Comparison of ENCODE assay signal across 8 cellular contexts in the genomic region with DNA sequence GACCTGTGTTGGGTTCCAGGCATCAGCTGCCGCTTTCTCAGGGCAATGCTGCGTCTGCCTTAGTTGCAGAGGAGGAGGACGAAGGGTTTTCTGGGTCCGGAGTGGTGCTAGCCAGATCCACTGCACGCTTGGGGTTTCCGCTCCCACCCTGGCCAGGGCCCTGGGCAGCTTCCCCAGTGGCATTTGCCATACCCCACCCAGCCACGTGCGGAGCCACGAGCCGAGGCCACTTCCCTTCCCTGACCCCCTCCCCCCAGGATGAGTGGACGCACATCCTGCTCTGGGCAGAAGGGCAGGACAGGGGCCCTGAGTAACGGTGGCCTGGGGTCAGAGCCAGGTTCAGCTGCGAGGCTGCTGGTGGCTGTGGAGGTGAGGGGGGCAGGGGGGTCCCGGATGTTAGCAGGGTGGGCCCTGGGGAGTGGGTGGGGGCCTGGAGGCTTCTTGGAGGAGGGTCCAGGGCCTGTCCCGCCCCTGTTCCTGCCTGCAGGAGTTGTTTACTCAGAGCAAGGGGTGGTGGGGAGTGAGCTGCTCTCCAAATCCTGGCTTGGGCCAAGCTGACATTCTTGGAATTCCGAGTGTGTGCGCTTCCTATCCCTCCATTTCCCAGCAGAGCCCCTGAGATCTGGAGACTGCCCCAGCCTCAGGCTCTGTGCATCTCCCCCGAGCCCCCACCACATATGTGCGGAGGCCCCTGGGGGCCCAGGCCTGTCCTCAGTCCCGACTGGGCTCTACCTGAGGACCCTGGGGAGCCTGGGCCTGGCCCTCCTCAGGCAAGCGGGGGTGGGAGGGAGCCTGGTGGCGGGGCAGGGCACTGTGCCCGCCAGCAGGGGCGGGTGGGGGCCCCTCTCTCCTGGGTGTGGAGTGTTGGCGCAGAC. TPM values are rescaled to one million over a fixed set of nuclear protein-coding genes. Genes with fewer than 3 reads are reported as not detected.
DNase-seq lines count a peak whose midpoint lies in the region; ATAC-seq and TF ChIP-seq lines count a peak whose summit lies in the region.

No MANE protein-coding gene starts in this region.

- DNase-seq in DND-41: no peak
- DNase-seq in M059J (ENCODE audit: low read depth): peak; percentile 96
- peak; percentile 76 for DNase-seq in brain microvascular endothelial cell
- no peak for DNase-seq in DMS79 (lab: John Stamatoyannopoulos, UW)
- no peak for DNase-seq in NCI-H146 (lab: John Stamatoyannopoulos, UW)
- DNase-seq in NCI-H1417 treated with DMSO at 0.1 percent for 48 hours (lab: John Stamatoyannopoulos, UW): no peak

- ATAC-seq in DND-41 (ENCODE audit: insufficient read depth, low read depth): peak; percentile 6; the same call in 2 of the 3 replicates

- no peak overlapping the region for H3K27ac ChIP-seq in DND-41 (ENCODE audit: low read length)
- peak overlapping the region; percentile 40 for H3K27ac ChIP-seq in brain microvascular endothelial cell
- H3K27ac ChIP-seq in iPS-20b (ENCODE audit: low read length): peak overlapping the region; percentile 85
- H3K27ac ChIP-seq in skeletal muscle tissue (ENCODE audit: low read depth, low read length): peak overlapping the region; percentile 91

- H3K36me3 ChIP-seq in DND-41 (ENCODE audit: insufficient read depth, low read length): peaks cover 21% of the 10 kb centered on the region
- peaks cover 22% of the 10 kb centered on the region for H3K36me3 ChIP-seq in brain microvascular endothelial cell (replicated peaks)
- H3K36me3 ChIP-seq in iPS-20b (ENCODE audit: insufficient read depth, low read depth, low read length): peaks cover 19% of the 10 kb centered on the region
- peaks cover 14 to 19% (median 18%) of the 10 kb centered on the region in 3 donors for H3K36me3 ChIP-seq in skeletal muscle tissue (ENCODE audit: control insufficient read depth in 3 of 3, insufficient read depth in 3 of 3, low read length in 3 of 3)

- H4K20me1 ChIP-seq in DND-41 (ENCODE audit: insufficient read depth, low read length): peaks cover 30% of the 10 kb centered on the region

- TF ChIP-seq CTCF in DND-41 (IDR thresholded peaks at IDR 0.05; ENCODE audit: borderline replicate concordance, extremely low read depth, low read length, poor library complexity, severe bottlenecking): no peak
- TF ChIP-seq CTCF in brain microvascular endothelial cell (IDR thresholded peaks at IDR 0.05; ENCODE audit: low read depth, low read length, missing control alignments): no peak

- H3K4me3 ChIP-seq in DND-41 (ENCODE audit: low read depth in 1 of 2, low read length in 2 of 2) (peak overlapping the region in 1 of 2 experiments; percentile 31; a peak in 1 of 4 replicates), brain microvascular endothelial cell (ENCODE audit: low read depth, low read length) (peak overlapping the region; percentile 91), iPS-20b (ENCODE audit: low read length) (peak overlapping the region; percentile 96), skeletal muscle tissue (ENCODE audit: low read length in 3 of 3) (peak overlapping the region; percentile 56 to 93 (median 88))

- H3K79me2 ChIP-seq in DND-41 (ENCODE audit: insufficient read depth, low read length): peaks cover 21% of the 10 kb centered on the region

- in situ Hi-C loops in brain microvascular endothelial cell (cut with HindIII; ENCODE audit: low pct_ligation_motif_present, low sequenced_read_pairs): no loop called here

- H3K9ac ChIP-seq in DND-41 (ENCODE audit: low read depth, low read length) (peak overlapping the region; percentile 91; the same call in 1 of the 2 replicates), iPS-20b (ENCODE audit: low read depth, low read length) (peak overlapping the region; percentile 77; the same call in 1 of the 2 replicates), skeletal muscle tissue (ENCODE audit: low read depth in 1 of 3, low read length in 3 of 3) (peak overlapping the region; percentile 69 to 91 (median 74))

- H3K4me1 ChIP-seq in DND-41 (ENCODE audit: insufficient read depth, low read length) (peaks cover 42% of the 10 kb centered on the region), iPS-20b (ENCODE audit: insufficient read depth, low read length) (peaks cover 20% of the 10 kb centered on the region; the same call in 1 of the 2 replicates), skeletal muscle tissue (ENCODE audit: control insufficient read depth in 3 of 3, insufficient read depth in 3 of 3, low read length in 3 of 3) (peaks cover 35 to 72% (median 52%) of the 10 kb centered on the region in 3 donors)

- H3K27me3 ChIP-seq in DND-41 (ENCODE audit: insufficient read depth, low read length, poor library complexity) (no peaks in the 10 kb centered on the region), brain microvascular endothelial cell (replicated peaks) (no peaks in the 10 kb centered on the region), iPS-20b (ENCODE audit: insufficient read depth, low read length) (peaks cover 9% of the 10 kb centered on the region), skeletal muscle tissue (ENCODE audit: control insufficient read depth in 3 of 3, insufficient read depth in 3 of 3, low read length in 3 of 3) (peaks cover 6 to 11% (median 9%) of the 10 kb centered on the region in 3 donors)

- no peaks in the 10 kb centered on the region for H3K9me3 ChIP-seq in DND-41 (ENCODE audit: insufficient read depth, low read length, severe bottlenecking)
- H3K9me3 ChIP-seq in iPS-20b (ENCODE audit: insufficient read depth, low read depth, low read length): no peaks in the 10 kb centered on the region
- H3K9me3 ChIP-seq in skeletal muscle tissue (ENCODE audit: control insufficient read depth in 3 of 3, low read length in 3 of 3): no peaks in the 10 kb centered on the region

- H2AFZ ChIP-seq in DND-41 (ENCODE audit: low read depth, low read length): no peak overlapping the region

- peak overlapping the region; percentile 91; the same call in 1 of the 2 replicates for H3K4me2 ChIP-seq in DND-41 (ENCODE audit: insufficient read depth, low read length)

RNA-seq across cellular contexts. Expression of a gene that starts 1.4 kb away (rescaled TPM):
- total RNA-seq in M059J (2014; rRNA removed; shearing (Covaris generic)): 207 and 240 TPM in 2 replicates
- total RNA-seq in skeletal muscle tissue: 42.3 TPM

RNA-seq across cellular contexts. Expression of a gene that starts 1.7 kb away (rescaled TPM):
- 147 and 201 TPM in 2 replicates for total RNA-seq in M059J (2014; rRNA removed; shearing (Covaris generic))
- 46.4 TPM for total RNA-seq in skeletal muscle tissue

RNA-seq across cellular contexts. Expression of a gene that starts 11.3 kb away (rescaled TPM):
- total RNA-seq in M059J (2014; rRNA removed; shearing (Covaris generic)): 588 and 642 TPM in 2 replicates
- total RNA-seq in skeletal muscle tissue: 94.5 TPM

RNA-seq across cellular contexts. Expression of a gene that starts 16.3 kb away (rescaled TPM):
- 2.1 and 9.6 TPM in 2 replicates for total RNA-seq in M059J (2014; rRNA removed; shearing (Covaris generic))
- total RNA-seq in skeletal muscle tissue: 5.7 TPM

RNA-seq across cellular contexts. Expression of a gene that starts 25.3 kb away (rescaled TPM):
- total RNA-seq in M059J (2014; rRNA removed; shearing (Covaris generic)): 27.8 and 50.0 TPM in 2 replicates
- total RNA-seq in skeletal muscle tissue: 13.6 TPM

Comparison
In these comparisons a context has a peak if more than half of its experiments do, and no peak if none do; other contexts are left out.
1. DNase-seq: peak in M059J (single experiment) and brain microvascular endothelial cell (single experiment); none in DND-41 (single experiment), DMS79 (single experiment), NCI-H146 (single experiment) and NCI-H1417 treated with DMSO at 0.1 percent for 48 hours (single experiment).
2. Peak in every context shown above with its lines, with median percentiles within 50 percentile points of each other: H3K9ac ChIP-seq.